11 cellular contexts compared by ENCODE assay signal in genomic region chr19:9622531-9622930, GRCh38. TPM values are rescaled to one million over a fixed set of nuclear protein-coding genes. Genes with fewer than 3 reads are reported as not detected.
DNase-seq lines count a peak whose midpoint lies in the region; ATAC-seq and TF ChIP-seq lines count a peak whose summit lies in the region.
"Had no signal": no experiment of that assay in that cellular context is flagged by ENCODE, and none has a peak within 500 bp of the region (broad histone marks: within the 10 kb centered on the region; RNA-seq: fewer than 3 reads in every experiment).

No MANE protein-coding gene starts in this region.

- H3K9me3 Mint-ChIP-seq in activated naive CD8-positive, alpha-beta T cell (ENCODE audit: low read depth), result no peaks in the 10 kb centered on the region
- peaks cover 0 to 12% (median 5%) of the 10 kb centered on the region in 6 donors for H3K9me3 Mint-ChIP-seq in immature natural killer cell

- intact Hi-C loops in left ventricle myocardium inferior (cut with micrococcal nuclease), result no loop called here
- intact Hi-C loops in cardiac septum (cut with DNase I), result no loop called here
- intact Hi-C loops in upper lobe of right lung (cut with DNase I), result loop anchor here (10.0 kb wide), 1 partner anchor 182 kb away; no protein-coding TSS in a partner anchor

- H3K4me3 ChIP-seq in left ventricle myocardium inferior, result no peak overlapping the region
- peak overlapping the region; percentile 96 for H3K4me3 ChIP-seq in upper lobe of right lung

- peaks cover 40% of the 10 kb centered on the region for H3K4me1 ChIP-seq in left ventricle myocardium inferior
- H3K4me1 ChIP-seq in upper lobe of right lung, result peaks cover 16% of the 10 kb centered on the region

- no peaks in the 10 kb centered on the region for H3K27me3 Mint-ChIP-seq in activated naive CD8-positive, alpha-beta T cell
- H3K27me3 Mint-ChIP-seq in immature natural killer cell (ENCODE audit: low read depth in 3 of 3), result peaks cover 12 to 15% (median 14%) of the 10 kb centered on the region in 3 donors

- peaks cover 21% of the 10 kb centered on the region for H3K36me3 ChIP-seq in left ventricle myocardium inferior
- H3K36me3 ChIP-seq in upper lobe of right lung, result peaks cover 19% of the 10 kb centered on the region

- peaks cover 23% of the 10 kb centered on the region for H3K4me1 Mint-ChIP-seq in activated naive CD8-positive, alpha-beta T cell (ENCODE audit: low read depth)
- peaks cover 20 to 21% of the 10 kb centered on the region in 2 donors for H3K4me1 Mint-ChIP-seq in immature natural killer cell

- peaks cover 12% of the 10 kb centered on the region for H3K36me3 Mint-ChIP-seq in activated naive CD8-positive, alpha-beta T cell
- peaks cover 7 to 17% (median 8%) of the 10 kb centered on the region in 3 donors for H3K36me3 Mint-ChIP-seq in immature natural killer cell

- H3K9me3 ChIP-seq in left ventricle myocardium inferior (replicated peaks) (no peaks in the 10 kb centered on the region), upper lobe of right lung (no peaks in the 10 kb centered on the region)

- peak overlapping the region; percentile 95 for H3K27ac ChIP-seq in left ventricle myocardium inferior (replicated peaks)
- H3K27ac ChIP-seq in upper lobe of right lung, result peak overlapping the region; percentile 93

- H3K4me3 Mint-ChIP-seq in activated naive CD8-positive, alpha-beta T cell, result peak overlapping the region; percentile 76
- peak overlapping the region; percentile 26 to 59 (median 42) for H3K4me3 Mint-ChIP-seq in immature natural killer cell

- H3K27me3 ChIP-seq in left ventricle myocardium inferior (ENCODE audit: low read depth) (no peaks in the 10 kb centered on the region), upper lobe of right lung (no peaks in the 10 kb centered on the region)

- peak overlapping the region; percentile 75 for H3K27ac Mint-ChIP-seq in activated naive CD8-positive, alpha-beta T cell
- peak overlapping the region; percentile 34 to 100 (median 68) for H3K27ac Mint-ChIP-seq in immature natural killer cell

- DNase-seq in left ventricle myocardium inferior (no peak), cardiac septum (ENCODE audit: low spot score) (no peak), immature natural killer cell (no peak), upper lobe of right lung (no peak), NOMO-1 treated with dmso at 0.1 percent for 144 hours (lab: John Stamatoyannopoulos, UW; ENCODE audit: unreplicated experiment) (no peak), D341Med (ENCODE audit: low spot score) (no peak)
- DNase-seq: foreskin fibroblast, NCI-H1048, posterior cingulate gyrus had no signal

- TF ChIP-seq CTCF in left ventricle myocardium inferior (IDR thresholded peaks at IDR 0.05; ENCODE audit: borderline replicate concordance) (no peak), upper lobe of right lung (IDR thresholded peaks at IDR 0.05) (no peak)

- no peak for ATAC-seq in upper lobe of right lung
- no peak for ATAC-seq in GM18870 (IDR thresholded peaks at IDR 0.05; ENCODE audit: unreplicated experiment)

RNA-seq across cellular contexts. Expression of gene ZNF561, which starts 1.5 kb away (rescaled TPM):
- total RNA-seq in left ventricle myocardium inferior, result 17.8 TPM
- total RNA-seq in cardiac septum, result 27.4 TPM
- 10 to 100 TPM in 1 of 3 donors, 1 to 10 TPM in 2; 7.2 to 14.7 (median 9.9) TPM for polyA plus RNA-seq in immature natural killer cell
- 34.7 TPM for total RNA-seq in upper lobe of right lung

RNA-seq across cellular contexts. Expression of gene ZNF121, which starts 38.2 kb away (rescaled TPM):
- 18.0 TPM for total RNA-seq in left ventricle myocardium inferior
- 23.5 TPM for total RNA-seq in cardiac septum
- 1 to 10 TPM; 2.2 to 7.3 (median 5.4) TPM for polyA plus RNA-seq in immature natural killer cell
- total RNA-seq in upper lobe of right lung, result 25.1 TPM

RNA-seq across cellular contexts. Expression of gene ZNF562, which starts 52.4 kb away (rescaled TPM):
- 19.5 TPM for total RNA-seq in left ventricle myocardium inferior
- 21.9 TPM for total RNA-seq in cardiac septum
- 1 to 10 TPM; 3.4 to 5.5 (median 4.7) TPM for polyA plus RNA-seq in immature natural killer cell
- 31.6 TPM for total RNA-seq in upper lobe of right lung
